ENCODE assay signal across 8 cellular contexts in the genomic region with DNA sequence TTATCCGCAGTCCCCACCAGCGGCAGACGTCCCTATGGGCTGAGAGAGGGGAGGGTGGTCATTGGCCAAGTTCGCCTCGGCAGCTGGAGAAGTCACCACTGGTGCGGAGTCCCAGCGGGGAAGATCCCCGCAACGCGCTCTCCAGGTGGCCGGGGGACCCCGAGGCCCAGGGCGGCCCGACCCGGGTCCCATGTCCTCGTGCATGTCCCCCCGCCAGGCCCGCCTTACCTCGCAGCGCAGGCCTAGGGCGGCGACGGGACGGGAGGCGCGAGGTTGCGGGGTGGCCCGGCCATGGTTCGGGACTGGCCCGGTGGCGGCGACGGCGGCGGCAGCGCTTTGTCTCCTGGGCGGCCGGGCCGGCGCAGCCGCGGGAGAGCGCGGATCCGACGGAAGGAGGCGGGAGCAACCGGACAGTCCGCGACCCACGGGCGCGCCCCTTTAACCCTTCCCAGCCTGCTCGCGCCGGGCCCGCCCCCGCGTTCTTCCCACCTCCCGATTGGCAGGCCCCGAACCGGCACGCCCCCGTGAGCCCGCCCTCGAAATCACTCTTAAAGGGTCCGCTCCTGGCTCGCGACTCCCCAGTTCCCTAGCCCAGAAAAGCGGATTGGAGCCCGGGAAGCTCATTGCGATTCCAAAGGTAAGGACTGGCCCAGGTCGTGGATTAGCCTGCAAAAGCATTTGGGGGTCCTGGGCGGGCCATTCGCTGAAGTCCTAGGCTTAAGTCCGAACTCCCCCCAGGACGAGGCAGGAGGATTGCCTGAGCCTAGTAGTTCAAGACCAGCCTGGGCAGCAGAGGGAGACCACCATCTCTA.
DNase-seq lines count a peak whose midpoint lies in the region; ATAC-seq lines count a peak whose summit lies in the region.

A gene with protein sequence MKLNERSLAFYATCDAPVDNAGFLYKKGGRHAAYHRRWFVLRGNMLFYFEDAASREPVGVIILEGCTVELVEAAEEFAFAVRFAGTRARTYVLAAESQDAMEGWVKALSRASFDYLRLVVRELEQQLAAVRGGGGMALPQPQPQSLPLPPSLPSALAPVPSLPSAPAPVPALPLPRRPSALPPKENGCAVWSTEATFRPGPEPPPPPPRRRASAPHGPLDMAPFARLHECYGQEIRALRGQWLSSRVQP (minus strand): TSS at position 412 of the 812 bp plus-strand sequence. CDS start 5,668 bp downstream, outside the sequence.

- DNase-seq in C1 segment of cervical spinal cord (lab: John Stamatoyannopoulos, UW): peak; percentile 19 to 91 (median 82)
- DNase-seq in NCI-H82 (lab: John Stamatoyannopoulos, UW): peak; percentile 94
- peak; percentile 92 for DNase-seq in activated CD8-positive, alpha-beta memory T cell treated with anti-CD3 and anti-CD28 coated beads for 24 hours
- DNase-seq in effector CD8-positive, alpha-beta T cell (lab: John Stamatoyannopoulos, UW): peak; percentile 56
- DNase-seq in medulla oblongata (ENCODE audit: extremely low spot score): peak; percentile 92
- peak; percentile 69 to 84 (median 73) for DNase-seq in stimulated activated CD4-positive, alpha-beta T cell treated with anti-CD3 and anti-CD28 coated beads, TNF-alpha, amount 100 ng/mL, for 24 hours (ENCODE audit: low read depth in 3 of 3)

- ATAC-seq in GM19395 (IDR thresholded peaks at IDR 0.05; ENCODE audit: unreplicated experiment) (peak; percentile 96), HG03520 (IDR thresholded peaks at IDR 0.05; ENCODE audit: unreplicated experiment) (peak; percentile 95)

Comparison
In these comparisons a context has a peak if more than half of its experiments do, and no peak if none do; other contexts are left out.
1. Peak in every context shown above with its lines: DNase-seq and ATAC-seq.